In the genomic region with DNA sequence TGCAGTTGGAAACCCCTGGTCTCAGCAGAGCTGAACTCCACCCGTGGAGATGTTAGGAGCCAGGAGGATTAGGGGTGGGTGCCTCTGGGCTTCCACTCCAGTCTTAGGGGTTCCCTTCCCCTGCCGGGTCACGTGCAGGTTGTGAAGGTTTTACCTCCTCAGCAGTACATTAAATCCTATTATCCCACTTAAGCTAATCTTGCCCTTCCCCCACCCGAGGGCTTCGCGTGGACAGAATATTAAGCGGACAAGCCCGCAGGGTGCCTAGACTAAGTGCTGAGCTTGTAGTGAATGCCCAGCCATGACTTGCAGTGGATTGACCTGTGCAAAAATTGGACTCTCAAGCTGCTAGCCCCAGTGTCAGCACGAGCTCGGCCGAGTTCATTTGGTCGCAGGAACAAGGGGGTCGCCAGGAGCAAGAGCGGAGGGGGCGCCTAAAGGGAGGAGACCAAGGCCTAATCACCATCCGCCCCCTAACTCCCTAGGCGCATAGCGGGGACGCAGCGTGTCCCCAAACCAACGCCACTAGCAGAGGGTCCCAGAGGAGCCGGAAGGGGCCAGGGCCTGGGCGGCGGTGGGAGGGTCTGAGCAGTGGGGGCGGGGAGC, we compare ENCODE assay signal across 1 cellular context.
A peak's percentile ranks its signal among the peaks of the same experiment; 100 is the strongest.
TF ChIP-seq lines count a peak whose summit lies in the region.

No MANE protein-coding gene starts in this region.

TF ChIP-seq in HepG2, 621 proteins besides CTCF, POLR2A, EP300 and RAD21 (continued from another document):
- TF ChIP-seq ZNF800 (CRISPR knock-in tag; IDR thresholded peaks at IDR 0.05), result no peak
- no peak for TF ChIP-seq POGK (CRISPR knock-in tag; conservative IDR thresholded peaks at IDR 0.05)
- peak; percentile 30; the same call in 1 of the 2 replicates for TF ChIP-seq MYC (CRISPR knock-in tag; IDR thresholded peaks at IDR 0.05; ENCODE audit: borderline replicate concordance)
- TF ChIP-seq GPBP1L1 (CRISPR knock-in tag; IDR thresholded peaks at IDR 0.05), result no peak
- no peak for TF ChIP-seq RFXAP (CRISPR knock-in tag; IDR thresholded peaks at IDR 0.05; ENCODE audit: borderline replicate concordance)
- no peak for TF ChIP-seq MAZ (IDR thresholded peaks at IDR 0.05; ENCODE audit: borderline replicate concordance, low read depth, low read length)
- no peak for TF ChIP-seq MAZ (CRISPR knock-in tag; IDR thresholded peaks at IDR 0.05; ENCODE audit: low read depth)
- no peak for TF ChIP-seq RARA (CRISPR knock-in tag; IDR thresholded peaks at IDR 0.05)
- TF ChIP-seq KDM6A (CRISPR knock-in tag; IDR thresholded peaks at IDR 0.05; ENCODE audit: low read depth), result no peak
- TF ChIP-seq PHF8 (CRISPR knock-in tag; IDR thresholded peaks at IDR 0.05), result peak; percentile 57
TF ChIP-seq in HepG2: peak in this region for 10.
